In genomic region chr5:74970891-74971290, GRCh38 we compare ENCODE assay signal across 7 cellular contexts.
DNase-seq lines count a peak whose midpoint lies in the region; ATAC-seq and TF ChIP-seq lines count a peak whose summit lies in the region.
"Not testable (repeated sequence)": the region's sequence is repeated elsewhere in the genome, so short reads cannot be mapped to it uniquely, and the experiment has no call there.

No MANE protein-coding gene starts in this region.

- not testable (repeated sequence) for H3K36me3 Mint-ChIP-seq in CD8-positive, alpha-beta memory T cell; central memory CD8-positive, alpha-beta T cell (ENCODE audit: insufficient read depth)

- H3K9me3 Mint-ChIP-seq in CD8-positive, alpha-beta memory T cell; central memory CD8-positive, alpha-beta T cell: not testable (repeated sequence)

- peak overlapping the region; percentile 58 for H3K14ac ChIP-seq in trophoblast cell (ENCODE audit: low read length)

- peaks cover 30% of the 10 kb centered on the region for H3K4me1 ChIP-seq in CD8-positive, alpha-beta memory T cell (ENCODE audit: insufficient read depth, low read length)
- H3K4me1 ChIP-seq in Peyer's patch (peaks cover 0 to 11% (median 0%) of the 10 kb centered on the region in 4 donors), hepatocyte (ENCODE audit: insufficient read depth) (peaks cover 36% of the 10 kb centered on the region), trophoblast cell (ENCODE audit: control insufficient read depth in 1 of 2, insufficient read depth in 2 of 2, low read length in 2 of 2) (peaks cover 10 to 11% of the 10 kb centered on the region in 2 experiments), stomach (peaks cover 1 to 16% (median 7%) of the 10 kb centered on the region in 4 donors)
- H3K4me1 ChIP-seq in mucosa of descending colon (ENCODE audit: low read depth), result not testable (repeated sequence)

- CTCF ChIA-PET in CD8-positive, alpha-beta memory T cell (lab: Charles Lee), result not testable (repeated sequence)

- not testable (repeated sequence) for TF ChIP-seq EP300 in stomach (IDR thresholded peaks at IDR 0.05)

- H3K9me3 ChIP-seq in CD8-positive, alpha-beta memory T cell (ENCODE audit: low read length); Peyer's patch; hepatocyte (ENCODE audit: low read depth); mucosa of descending colon; trophoblast cell (ENCODE audit: insufficient read depth, low read depth, low read length); stomach: not testable (repeated sequence)

- H3K79me2 ChIP-seq in hepatocyte; trophoblast cell (ENCODE audit: control insufficient read depth, insufficient read depth, low read length, poor library complexity): not testable (repeated sequence)

- peak overlapping the region; percentile 40 for H2BK12ac ChIP-seq in trophoblast cell (ENCODE audit: low read length)

- not testable (repeated sequence) for H4K8ac ChIP-seq in trophoblast cell (ENCODE audit: low read depth, low read length)

- not testable (repeated sequence) for ATAC-seq in central memory CD8-positive, alpha-beta T cell (replicated peaks; ENCODE audit: extremely low read depth, poor library complexity, severe bottlenecking)
- peak; percentile 38 for ATAC-seq in mucosa of descending colon

- TF ChIP-seq CTCF in Peyer's patch (IDR thresholded peaks at IDR 0.05); hepatocyte (IDR thresholded peaks at IDR 0.05; ENCODE audit: poor library complexity); mucosa of descending colon (IDR thresholded peaks at IDR 0.05); stomach (IDR thresholded peaks at IDR 0.05): not testable (repeated sequence)

- not testable (repeated sequence) for H3K9me2 ChIP-seq in hepatocyte (replicated peaks; ENCODE audit: insufficient read depth)

- not testable (repeated sequence) for H3K9ac ChIP-seq in trophoblast cell (ENCODE audit: low read length)

- not testable (repeated sequence) for H3K4ac ChIP-seq in trophoblast cell (ENCODE audit: low read depth, low read length)

- H3K27ac Mint-ChIP-seq in CD8-positive, alpha-beta memory T cell, result peak overlapping the region in 5 of 8 donors; percentile 34 to 89 (median 54)
- H3K27ac Mint-ChIP-seq in central memory CD8-positive, alpha-beta T cell (ENCODE audit: low read depth), result peak overlapping the region; percentile 93

- POLR2A ChIA-PET in CD8-positive, alpha-beta memory T cell (lab: Charles Lee), result interaction anchor here (0.5 kb wide), 1 partner anchor 134 kb away, joined by 3 read pairs; no protein-coding TSS in a partner anchor

- not testable (repeated sequence) for H3K18ac ChIP-seq in trophoblast cell (ENCODE audit: low read length)

- not testable (repeated sequence) for TF ChIP-seq POLR2A in Peyer's patch (IDR thresholded peaks at IDR 0.05); stomach (IDR thresholded peaks at IDR 0.05)

- H3K27me3 ChIP-seq in CD8-positive, alpha-beta memory T cell (ENCODE audit: insufficient read depth, low read length, poor library complexity, severe bottlenecking); Peyer's patch; hepatocyte; trophoblast cell (ENCODE audit: insufficient read depth, low read length); stomach: not testable (repeated sequence)

- peak overlapping the region; percentile 53 for H2AFZ ChIP-seq in hepatocyte
- H2AFZ ChIP-seq in trophoblast cell (ENCODE audit: insufficient read depth, low read length, poor library complexity), result not testable (repeated sequence)

- H3K4me1 Mint-ChIP-seq in CD8-positive, alpha-beta memory T cell, result peaks cover 31 to 44% (median 40%) of the 10 kb centered on the region in 3 donors
- H3K4me1 Mint-ChIP-seq in central memory CD8-positive, alpha-beta T cell, result peaks cover 32% of the 10 kb centered on the region

- H3K27ac ChIP-seq in CD8-positive, alpha-beta memory T cell (ENCODE audit: low read depth, low read length), result not testable (repeated sequence)
- H3K27ac ChIP-seq in Peyer's patch (peak overlapping the region in 3 of 4 donors; percentile 35 to 75 (median 65)), hepatocyte (peak overlapping the region; percentile 96), trophoblast cell (ENCODE audit: low read depth, low read length) (peak overlapping the region; percentile 69), stomach (peak overlapping the region; percentile 18 to 70 (median 45))

- H3K4me2 ChIP-seq in hepatocyte, result peak overlapping the region; percentile 66
- H3K4me2 ChIP-seq in trophoblast cell (ENCODE audit: low read length), result not testable (repeated sequence)

- H3K4me3 ChIP-seq in CD8-positive, alpha-beta memory T cell (ENCODE audit: low read length); Peyer's patch; hepatocyte; mucosa of descending colon; trophoblast cell (ENCODE audit: low read depth, low read length); stomach: not testable (repeated sequence)

- H3K36me3 ChIP-seq in CD8-positive, alpha-beta memory T cell (ENCODE audit: insufficient read depth, low read length); Peyer's patch; hepatocyte (replicated peaks; ENCODE audit: insufficient read depth, low read depth); mucosa of descending colon (ENCODE audit: low read depth); trophoblast cell (ENCODE audit: control insufficient read depth in 1 of 2, insufficient read depth in 2 of 2, low read length in 2 of 2); stomach: not testable (repeated sequence)

- H3K23ac ChIP-seq in trophoblast cell (ENCODE audit: low read length), result not testable (repeated sequence)

- H3K4me3 Mint-ChIP-seq in CD8-positive, alpha-beta memory T cell, result peak overlapping the region in 1 of 7 donors; percentile 13
- H3K4me3 Mint-ChIP-seq in central memory CD8-positive, alpha-beta T cell, result not testable (repeated sequence)

- intact Hi-C loops in mucosa of descending colon (cut with DNase I, micrococcal nuclease); stomach (cut with DNase I; ENCODE audit: low total_unique reads): not testable (repeated sequence)

- peak overlapping the region; percentile 62 for H2BK5ac ChIP-seq in trophoblast cell (ENCODE audit: low read depth, low read length, poor library complexity)

- DNase-seq in CD8-positive, alpha-beta memory T cell; central memory CD8-positive, alpha-beta T cell (ENCODE audit: low spot score in 2 of 2); hepatocyte (ENCODE audit: low spot score); trophoblast cell; stomach: not testable (repeated sequence)
- DNase-seq in Peyer's patch, result peak in 1 of 3 donors; percentile 56
- DNase-seq in mucosa of descending colon, result peak in 2 of 3 donors; percentile 55 to 70

- peaks cover 16% of the 10 kb centered on the region for H3K79me1 ChIP-seq in trophoblast cell (ENCODE audit: low read length)

- not testable (repeated sequence) for H3K27me3 Mint-ChIP-seq in CD8-positive, alpha-beta memory T cell; central memory CD8-positive, alpha-beta T cell

- H4K91ac ChIP-seq in trophoblast cell (ENCODE audit: low read depth, low read length), result not testable (repeated sequence)

- not testable (repeated sequence) for H2AK5ac ChIP-seq in trophoblast cell (ENCODE audit: low read length)

- 53% methylated on average over 8 of the region's 8 CpGs for WGBS in hepatocyte (ENCODE audit: low lambda C conversion rate, missing lambda C conversion rate)
- no CpG with 5 or more reads among the region's 8 CpGs for WGBS in trophoblast cell (ENCODE audit: extremely low coverage, insufficient coverage, insufficient read length)
- 45 to 71% (median 46%) methylated on average over 8 of the region's 8 CpGs for WGBS in stomach, 5 donors

- H4K20me1 ChIP-seq in hepatocyte (ENCODE audit: insufficient read depth, poor library complexity, severe bottlenecking), result not testable (repeated sequence)

- H4K12ac ChIP-seq in trophoblast cell (ENCODE audit: low read depth, low read length), result not testable (repeated sequence)

- H2BK120ac ChIP-seq in trophoblast cell (ENCODE audit: insufficient read depth, low read length, poor library complexity), result peak overlapping the region; percentile 88
